21 cellular contexts compared by ENCODE assay signal in the genomic region with DNA sequence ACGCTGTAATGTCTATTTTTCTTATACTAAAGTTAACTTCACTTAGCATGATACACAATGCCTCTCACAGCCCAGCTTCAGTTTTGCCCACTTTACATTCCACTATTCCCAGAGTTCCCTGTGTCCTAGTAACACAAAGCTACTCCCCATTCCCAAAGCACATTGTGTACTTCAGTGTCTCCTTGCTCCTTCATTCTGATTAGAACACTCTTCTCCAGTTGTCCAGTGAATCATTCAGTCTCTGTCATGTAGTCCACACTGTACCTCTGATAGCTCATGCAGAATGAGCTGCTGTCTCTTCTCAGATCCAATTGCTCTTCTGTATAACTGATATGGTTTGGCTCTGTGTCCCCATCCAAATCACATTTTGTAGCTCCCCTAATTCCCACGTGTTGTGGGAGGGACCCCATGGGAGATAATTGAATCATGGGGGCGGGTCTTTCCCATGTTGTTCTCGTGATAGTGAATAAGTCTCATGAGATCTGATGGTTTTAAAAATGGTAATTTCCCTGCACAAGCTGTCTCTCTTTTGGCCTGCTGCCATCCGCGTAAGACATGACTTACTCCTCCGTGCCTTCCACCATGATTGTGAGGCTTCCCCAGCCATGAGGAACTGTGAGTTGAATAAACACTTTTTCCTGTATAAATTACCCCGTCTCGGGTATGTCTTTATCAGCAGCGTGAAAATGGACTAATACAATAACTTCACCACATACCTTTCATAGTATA. TPM values are rescaled to one million over a fixed set of nuclear protein-coding genes. Genes with fewer than 3 reads are reported as not detected.
DNase-seq lines count a peak whose midpoint lies in the region; ATAC-seq, FAIRE-seq and TF ChIP-seq lines count a peak whose summit lies in the region.
"Had no signal": no experiment of that assay in that cellular context is flagged by ENCODE, and none has a peak within 500 bp of the region (broad histone marks: within the 10 kb centered on the region; RNA-seq: fewer than 3 reads in every experiment).

No MANE protein-coding gene starts in this region.

- ATAC-seq in right cardiac atrium: peak in 1 of 2 donors; percentile 9
- ATAC-seq in K562: no peak
- ATAC-seq in GM21423 (IDR thresholded peaks at IDR 0.05; ENCODE audit: unreplicated experiment): no peak
- ATAC-seq in omental fat pad (ENCODE audit: low FRiP score): no peak
- ATAC-seq in GM21825 (IDR thresholded peaks at IDR 0.05; ENCODE audit: unreplicated experiment): no peak
- ATAC-seq in pancreas: no peak
- ATAC-seq: A549 had no signal

- no peak overlapping the region; the same call in 1 of the 2 replicates for H2AFZ ChIP-seq in OCI-LY1 (ENCODE audit: low read length)
- H2AFZ ChIP-seq in K562 (ENCODE audit: low read depth, low read length): peak overlapping the region; percentile 79

- H3K9ac ChIP-seq in OCI-LY1 (ENCODE audit: low read length) (no peak overlapping the region), K562 (ENCODE audit: insufficient read depth in 1 of 2, low read depth in 2 of 2, low read length in 2 of 2) (no peak overlapping the region)
- H3K9ac ChIP-seq: KMS-11 had no signal

- TF ChIP-seq RAD21 in K562 (CRISPR knock-in tag; conservative IDR thresholded peaks at IDR 0.05 in 1 of 2, IDR thresholded peaks at IDR 0.05 in 1 of 2): no peak

- H3F3A ChIP-seq in OCI-LY1 (ENCODE audit: insufficient read depth, low read length): no peaks in the 10 kb centered on the region

- H3K4me1 ChIP-seq in right cardiac atrium (ENCODE audit: control insufficient read depth, insufficient read depth, low read length) (no peaks in the 10 kb centered on the region), right atrium auricular region (peaks cover 0 to 28% of the 10 kb centered on the region in 2 donors), OCI-LY1 (ENCODE audit: insufficient read depth, low read length, severe bottlenecking) (peaks cover 37% of the 10 kb centered on the region), K562 (replicated peaks in 1 of 2; ENCODE audit: control insufficient read depth in 2 of 2, insufficient read depth in 2 of 2, low read length in 2 of 2) (peaks cover 0 to 21% of the 10 kb centered on the region in 2 experiments; a peak in 3 of 5 replicates), pancreas (peaks cover 0 to 8% (median 0%) of the 10 kb centered on the region in 3 donors)

- no peak for TF ChIP-seq EP300 in K562 (IDR thresholded peaks at IDR 0.05; ENCODE audit: low read length)

- H4K20me1 ChIP-seq in OCI-LY1 (ENCODE audit: insufficient read depth, low read length) (no peaks in the 10 kb centered on the region), K562 (replicated peaks; ENCODE audit: control insufficient read depth, insufficient read depth, low read length) (no peaks in the 10 kb centered on the region)

- no peaks in the 10 kb centered on the region for H3K27me3 ChIP-seq in right cardiac atrium (ENCODE audit: control insufficient read depth, insufficient read depth)
- H3K27me3 ChIP-seq in right atrium auricular region: no peaks in the 10 kb centered on the region
- no peaks in the 10 kb centered on the region for H3K27me3 ChIP-seq in OCI-LY1 (ENCODE audit: insufficient read depth, low read length)
- H3K27me3 ChIP-seq in K562 (ENCODE audit: control insufficient read depth in 2 of 2, insufficient read depth in 2 of 2, low read length in 2 of 2): no peaks in the 10 kb centered on the region
- H3K27me3 ChIP-seq in pancreas: no peaks in the 10 kb centered on the region
- H3K27me3 ChIP-seq: MG63, SJSA1 had no signal

- intact Hi-C loops in right cardiac atrium (cut with DNase I) (no loop called here), K562 (cut with micrococcal nuclease) (no loop called here), pancreas (cut with DNase I) (no loop called here)

- H3K9me1 ChIP-seq in K562 (ENCODE audit: control insufficient read depth, insufficient read depth, low read length): no peaks in the 10 kb centered on the region

- FAIRE-seq in K562 (lab: Jason Lieb, UNC): no peak
- no peak for FAIRE-seq in pancreas (lab: Jason Lieb, UNC)
- FAIRE-seq: A549, H1 had no signal

- no TSS peak for BruUV-seq in K562 (replicated peaks; lab: Mats Ljungman, UMichigan)

- H3K36me3 ChIP-seq in right atrium auricular region (no peaks in the 10 kb centered on the region), OCI-LY1 (ENCODE audit: insufficient read depth, low read length) (peaks cover 7% of the 10 kb centered on the region; the same call in 1 of the 2 replicates), K562 (ENCODE audit: control insufficient read depth, insufficient read depth, low read length) (no peaks in the 10 kb centered on the region), pancreas (no peaks in the 10 kb centered on the region)
- H3K36me3 ChIP-seq: MG63 had no signal

- H3K9me3 ChIP-seq in right cardiac atrium (ENCODE audit: control insufficient read depth, low read length) (no peaks in the 10 kb centered on the region), right atrium auricular region (no peaks in the 10 kb centered on the region), OCI-LY1 (ENCODE audit: low read length) (no peaks in the 10 kb centered on the region), K562 (replicated peaks; ENCODE audit: control insufficient read depth, insufficient read depth, low read depth, low read length) (no peaks in the 10 kb centered on the region), pancreas (no peaks in the 10 kb centered on the region)
- H3K9me3 ChIP-seq: A549, MG63, SJSA1 had no signal

- peak overlapping the region; percentile 13 for H3K27ac ChIP-seq in right cardiac atrium (ENCODE audit: low read length)
- peak overlapping the region in 1 of 2 donors; percentile 100 for H3K27ac ChIP-seq in right atrium auricular region
- peak overlapping the region; percentile 91 for H3K27ac ChIP-seq in OCI-LY1 (ENCODE audit: low read depth, low read length, poor library complexity, severe bottlenecking)
- no peak overlapping the region for H3K27ac ChIP-seq in K562 (ENCODE audit: extremely low read depth, low read depth, low read length)
- no peak overlapping the region for H3K27ac ChIP-seq in pancreas
- H3K27ac ChIP-seq: A549, SJSA1 had no signal

- CTCF ChIA-PET in K562 (lab: Yijun Ruan, JAX; ENCODE audit: low intra/inter-chr PET ratio): no interaction called here

- H3K4me2 ChIP-seq in OCI-LY1 (ENCODE audit: low read length) (peak overlapping the region; percentile 79; the same call in 1 of the 2 replicates), K562 (ENCODE audit: insufficient read depth, low read length) (peak overlapping the region; percentile 20)
- H3K4me2 ChIP-seq: A549 had no signal

- POLR2A ChIA-PET in K562 (lab: Yijun Ruan, JAX): interaction anchor here (0.6 to 1.6 kb wide), 3 partner anchors 9 to 39 kb away, joined by 3 to 5 read pairs (median 3); no protein-coding TSS in a partner anchor

- DNase-seq in right cardiac atrium (peak; percentile 29 to 45 (median 33)), right atrium auricular region (ENCODE audit: low spot score) (no peak), K562 (ENCODE audit: extremely low read depth in 1 of 4, low spot score in 3 of 4) (peak in 1 of 4 experiments; percentile 18), omental fat pad (ENCODE audit: low spot score) (no peak), pancreas (no peak)
- DNase-seq: Calu3; CD4-positive, alpha-beta T cell; MG63; NCI-H1105; NCI-H1694 treated with DMSO at 0.1 percent for 48 hours; NCI-H226; NCI-H526 treated with DMSO at 0.1 percent for 48 hours; OCI-M1; RPMI8226 had no signal

- peaks cover 20% of the 10 kb centered on the region for H3K79me2 ChIP-seq in OCI-LY1 (ENCODE audit: insufficient read depth, low read length)
- peaks cover 21% of the 10 kb centered on the region for H3K79me2 ChIP-seq in K562 (ENCODE audit: control insufficient read depth, insufficient read depth, low read length)

- H3K4me3 ChIP-seq in right cardiac atrium (ENCODE audit: low read length) (no peak overlapping the region), right atrium auricular region (no peak overlapping the region), OCI-LY1 (ENCODE audit: low read depth, low read length, poor library complexity, severe bottlenecking) (no peak overlapping the region), K562 (no peak overlapping the region), pancreas (no peak overlapping the region)
- H3K4me3 ChIP-seq: A549, MG63, SJSA1 had no signal

- TF ChIP-seq CTCF in right atrium auricular region (IDR thresholded peaks at IDR 0.05): no peak
- TF ChIP-seq CTCF in OCI-LY1 (IDR thresholded peaks at IDR 0.05; ENCODE audit: low read length): no peak
- no peak for TF ChIP-seq CTCF in K562 (IDR thresholded peaks at IDR 0.05 in 2 of 3, conservative IDR thresholded peaks at IDR 0.05 in 1 of 3; ENCODE audit: insufficient read depth in 2 of 3, low read depth in 1 of 3, low read length in 3 of 3)
- no peak for TF ChIP-seq CTCF in omental fat pad (IDR thresholded peaks at IDR 0.05)
- no peak for TF ChIP-seq CTCF in pancreas (IDR thresholded peaks at IDR 0.05)

- 70% methylated on average over 10 of the region's 10 CpGs for whole genome bisulfite sequencing in right cardiac atrium
- WGBS in K562 (ENCODE audit: insufficient coverage, low coverage, missing lambda C conversion rate): 28% methylated on average over 10 of the region's 10 CpGs
- 75 to 88% methylated on average over 10 of the region's 10 CpGs for WGBS in pancreas, 2 donors

- no peaks in the 10 kb centered on the region for H3K9me2 ChIP-seq in OCI-LY1 (ENCODE audit: low read depth, low read length)

- no peak for TF ChIP-seq POLR2A in K562 (conservative IDR thresholded peaks at IDR 0.05)

- in situ Hi-C loops in K562 (cut with MboI): no loop called here

RNA-seq across cellular contexts. Expression of a gene that starts 2.1 kb away (rescaled TPM):
- 100 to 1,000 TPM; 194 to 220 (median 209) TPM for total RNA-seq in right cardiac atrium
- 77.1 TPM for polyA plus RNA-seq in right cardiac atrium
- total RNA-seq in right atrium auricular region: 100 to 1,000 TPM in 1 of 2 donors, 10 to 100 TPM in 1; 90.4 to 191 TPM
- 4.8 and 8.6 TPM in 2 replicates for total RNA-seq in K562 (2011; cell fraction: chromatin; rRNA removed; ENCODE audit: low replicate concordance)
- total RNA-seq in K562 (2011; cell fraction: nucleolus; rRNA removed): 4.8 and 6.4 TPM in 2 replicates
- total RNA-seq in K562 (2011; cell fraction: nucleoplasm; rRNA removed): 11.5 and 19.7 TPM in 2 replicates
- 9.9 and 12.1 TPM in 2 replicates for total RNA-seq in K562 (2014; rRNA removed)
- 13.9 and 16.1 TPM in 2 replicates for total RNA-seq in K562 (2014; rRNA removed; fragmentation: Illumina TruSeq; extraction: Trizol)
- total RNA-seq in K562 (2015; rRNA removed; fragmentation: Illumina TruSeq; extraction: Trizol): 13.6 and 14.9 TPM in 2 replicates
- total RNA-seq in K562 (2021): 19.3 and 22.3 TPM in 2 replicates
- polyA plus RNA-seq in K562 (2011; rRNA removed): 8.8 and 10.8 TPM in 2 replicates
- 4.6 and 6.6 TPM in 2 replicates for polyA plus RNA-seq in K562 (2011; cell fraction: cytosol; rRNA removed)
- 1.5 and 2.3 TPM in 2 replicates for polyA plus RNA-seq in K562 (2011; cell fraction: nucleus; rRNA removed)
- 7.7 and 13.3 TPM in 2 replicates for polyA plus RNA-seq in K562 (2012)
- 11.8 and 12.4 TPM in 2 replicates for polyA plus RNA-seq in K562 (2014; fragmentation: Illumina TruSeq; extraction: Trizol)
- 1 to 10 TPM; 4.4 to 4.9 TPM for polyA plus RNA-seq in K562 (2014; fragmentation: Nextera tagmentation; extraction: Ambion mirVana)
- 8.5 and 9.1 TPM in 2 replicates for polyA plus RNA-seq in K562 (2014; rRNA removed)
- 15.9 and 21.1 TPM in 2 replicates for polyA minus RNA-seq in K562 (2011; rRNA and poly(A)+ RNA removed)
- polyA minus RNA-seq in K562 (2011; cell fraction: cytosol; rRNA and poly(A)+ RNA removed): 8.7 and 9.5 TPM in 2 replicates
- polyA minus RNA-seq in K562 (2011; cell fraction: nucleus; rRNA and poly(A)+ RNA removed): 1.8 and 3.7 TPM in 2 replicates
- total RNA-seq in omental fat pad: 10 to 100 TPM; 30.8 to 48.8 (median 41.6) TPM
- 10 to 100 TPM; 17.3 to 31.6 (median 26.1) TPM for total RNA-seq in pancreas
- 10 to 100 TPM in 1 of 2 donors, 1 to 10 TPM in 1; 5.6 to 18.9 TPM for polyA plus RNA-seq in pancreas

Comparison
In these comparisons a context has a peak if more than half of its experiments do, and no peak if none do; other contexts are left out.
1. DNase-seq: peak in right cardiac atrium (3 of 3); none in right atrium auricular region (single experiment), omental fat pad (single experiment) and pancreas (0 of 6).
2. H3K27ac ChIP-seq: peak in right cardiac atrium (single experiment) and OCI-LY1 (single experiment); none in K562 (single experiment) and pancreas (0 of 4).